ENCODE assay signal across 8 cellular contexts in genomic region chr3:5095879-5096278, GRCh38. TPM values are rescaled to one million over a fixed set of nuclear protein-coding genes. Genes with fewer than 3 reads are reported as not detected.
A peak's percentile ranks its signal among the peaks of the same experiment; 100 is the strongest.
DNase-seq lines count a peak whose midpoint lies in the region; ATAC-seq and TF ChIP-seq lines count a peak whose summit lies in the region.

No MANE protein-coding gene starts in this region.

- TF ChIP-seq CTCF in ascending aorta (IDR thresholded peaks at IDR 0.05) (no peak), prostate gland (IDR thresholded peaks at IDR 0.05) (no peak)

- no peaks in the 10 kb centered on the region for H3K36me3 ChIP-seq in ascending aorta
- H3K36me3 ChIP-seq in prostate gland: no peaks in the 10 kb centered on the region

- ATAC-seq in right cardiac atrium (peak; percentile 86 to 89), GM21717 (IDR thresholded peaks at IDR 0.05; ENCODE audit: unreplicated experiment) (no peak)

- intact Hi-C loops in ascending aorta (cut with DNase I) (no loop called here), right cardiac atrium (cut with DNase I) (no loop called here), prostate gland (cut with DNase I) (no loop called here)

- no peak overlapping the region for H3K27ac ChIP-seq in ascending aorta
- H3K27ac ChIP-seq in right cardiac atrium (ENCODE audit: low read length): no peak overlapping the region
- H3K27ac ChIP-seq in prostate gland: peak overlapping the region; percentile 18 to 19

- H3K27me3 ChIP-seq in ascending aorta (peaks cover 4% of the 10 kb centered on the region), right cardiac atrium (ENCODE audit: control insufficient read depth, insufficient read depth) (no peaks in the 10 kb centered on the region), prostate gland (replicated peaks; ENCODE audit: insufficient read depth) (no peaks in the 10 kb centered on the region)

- H3K4me3 ChIP-seq in ascending aorta (peak overlapping the region; percentile 24 to 51), right cardiac atrium (ENCODE audit: low read length) (peak overlapping the region; percentile 51), prostate gland (no peak overlapping the region)

- H3K9me3 ChIP-seq in ascending aorta (no peaks in the 10 kb centered on the region), right cardiac atrium (ENCODE audit: control insufficient read depth, low read length) (no peaks in the 10 kb centered on the region), prostate gland (no peaks in the 10 kb centered on the region)

- peak; percentile 3 for DNase-seq in Daoy (ENCODE audit: low read depth)
- DNase-seq in ascending aorta (ENCODE audit: low spot score in 2 of 2): no peak
- peak; percentile 54 to 82 (median 79) for DNase-seq in right cardiac atrium
- no peak for DNase-seq in prostate gland (ENCODE audit: low spot score)
- DNase-seq in activated effector memory CD4-positive, alpha-beta T cell treated with Interleukin-2 at 50 U/mL for 16 hours: no peak
- DNase-seq in SKM-1 (lab: John Stamatoyannopoulos, UW; ENCODE audit: unreplicated experiment): no peak
- no peak for DNase-seq in RPMI8226

- no peak for TF ChIP-seq POLR2A in prostate gland (IDR thresholded peaks at IDR 0.05)

- H3K4me1 ChIP-seq in ascending aorta (no peaks in the 10 kb centered on the region), right cardiac atrium (ENCODE audit: control insufficient read depth, insufficient read depth, low read length) (no peaks in the 10 kb centered on the region), prostate gland (replicated peaks) (no peaks in the 10 kb centered on the region)

- 1% methylated on average over 33 of the region's 33 CpGs for WGBS in right cardiac atrium
- 2% methylated on average over 33 of the region's 33 CpGs for WGBS in prostate gland

RNA-seq across cellular contexts. Expression of gene ARL8B, which starts 26.2 kb away (rescaled TPM):
- total RNA-seq in Daoy (2014; rRNA removed; shearing (Covaris generic)): 33.4 and 35.8 TPM in 2 replicates
- 6.4 TPM for total RNA-seq in ascending aorta
- 10 to 100 TPM; 56.7 to 67.8 (median 60.9) TPM for total RNA-seq in right cardiac atrium
- polyA plus RNA-seq in right cardiac atrium: 49.1 TPM
- total RNA-seq in prostate gland: 10 to 100 TPM; 42.9 to 43.1 TPM

Comparison
In these comparisons a context has a peak if more than half of its experiments do, and no peak if none do; other contexts are left out.
1. DNase-seq: peak in Daoy (single experiment) and right cardiac atrium (3 of 3); none in ascending aorta (0 of 2), prostate gland (single experiment), activated effector memory CD4-positive, alpha-beta T cell treated with Interleukin-2 at 50 U/mL for 16 hours (single experiment), SKM-1 (single experiment) and RPMI8226 (single experiment).
2. H3K27ac ChIP-seq: peak in prostate gland (2 of 2); none in ascending aorta (0 of 2) and right cardiac atrium (single experiment).
3. H3K4me3 ChIP-seq: peak in ascending aorta (2 of 2) and right cardiac atrium (single experiment); none in prostate gland (0 of 2).